Comparison of ENCODE assay signal across 16 cellular contexts in the genomic region with DNA sequence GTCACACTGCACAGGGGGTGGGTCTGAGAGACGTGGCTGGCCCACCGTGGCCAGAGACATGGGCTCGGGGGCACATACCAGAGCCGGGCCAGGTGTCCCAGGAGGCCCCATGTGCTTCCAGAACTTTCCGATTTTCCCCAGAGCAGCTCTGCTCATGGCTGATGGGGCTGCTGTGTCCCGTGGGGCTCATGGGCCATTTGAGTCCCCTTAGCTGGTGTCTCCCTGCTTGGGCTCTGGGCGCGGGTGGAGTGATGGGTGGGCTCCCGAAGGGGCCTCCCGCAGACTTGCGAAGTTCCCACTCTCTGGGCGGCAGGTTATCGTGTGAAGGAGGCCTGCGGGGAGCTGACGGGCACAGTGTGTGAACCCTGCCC. TPM values are rescaled to one million over a fixed set of nuclear protein-coding genes. Genes with fewer than 3 reads are reported as not detected.
DNase-seq lines count a peak whose midpoint lies in the region; ATAC-seq and TF ChIP-seq lines count a peak whose summit lies in the region.
"Had no signal": no experiment of that assay in that cellular context is flagged by ENCODE, and none has a peak within 500 bp of the region (broad histone marks: within the 10 kb centered on the region; RNA-seq: fewer than 3 reads in every experiment).

No MANE protein-coding gene starts in this region.

- no peak overlapping the region for H3K9ac ChIP-seq in GM23248

- peaks cover 0 to 32% of the 10 kb centered on the region in 2 donors for H3K4me1 ChIP-seq in lung (ENCODE audit: control insufficient read depth in 2 of 2, insufficient read depth in 2 of 2, low read length in 2 of 2)
- peaks cover 43% of the 10 kb centered on the region for H3K4me1 ChIP-seq in suprapubic skin
- 0 out of 2 replicates have a peak, but pooled peaks cover 5% of the 10 kb centered on the region for H3K4me1 ChIP-seq in GM23248 (ENCODE audit: insufficient read depth)

- H3K9me2 ChIP-seq in GM23248 (ENCODE audit: insufficient read depth) = no peaks in the 10 kb centered on the region

- H3K27me3 Mint-ChIP-seq in activated T-cell treated with anti-CD3 and anti-CD28 coated beads, Interleukin-2, amount 50 U/mL, for 72 hours (ENCODE audit: low read depth) = no peaks in the 10 kb centered on the region
- no peaks in the 10 kb centered on the region for H3K27me3 Mint-ChIP-seq in activated CD8-positive, alpha-beta T cell treated with anti-CD3 and anti-CD28 coated beads, Interleukin-2, amount 10 ng/mL, durations not matched to agents 7 days and 5 days (ENCODE audit: low read depth)

- DNase-seq in activated T-cell treated with anti-CD3 and anti-CD28 coated beads, Interleukin-2, amount 50 U/mL, for 72 hours = no peak
- DNase-seq in activated T-cell treated with anti-CD3 and anti-CD28 coated beads for 4 hours (no peak), lung (ENCODE audit: low spot score) (no peak), suprapubic skin (ENCODE audit: low spot score in 2 of 2) (no peak), GM23248 (no peak), NCI-H2227 treated with DMSO at 0.1 percent for 48 hours (lab: John Stamatoyannopoulos, UW) (no peak)
- no peak for DNase-seq in activated CD8-positive, alpha-beta T cell treated with anti-CD3 and anti-CD28 coated beads, Interleukin-2, amount 10 ng/mL, durations not matched to agents 7 days and 5 days
- DNase-seq: DMS153, islet precursor cell, KBM-7, NCI-H146, NCI-H748 treated with DMSO at 0.1 percent for 48 hours had no signal

- no peaks in the 10 kb centered on the region for H4K20me1 ChIP-seq in GM23248 (ENCODE audit: insufficient read depth)

- POLR2A ChIA-PET in activated CD8-positive, alpha-beta T cell treated with anti-CD3 and anti-CD28 coated beads, Interleukin-2, amount 10 ng/mL, durations not matched to agents 7 days and 5 days (lab: Charles Lee) = interaction anchor here (1.0 to 4.9 kb wide), 3 partner anchors 11 to 27 kb away, joined by 5 to 60 read pairs (median 58); no protein-coding TSS in a partner anchor

- TF ChIP-seq EP300 in suprapubic skin (IDR thresholded peaks at IDR 0.05) = no peak

- H3K27ac ChIP-seq in lung (ENCODE audit: low read depth in 1 of 2, low read length in 1 of 2) (no peak overlapping the region), suprapubic skin (no peak overlapping the region), GM23248 (no peak overlapping the region)

- peaks cover 9 to 12% of the 10 kb centered on the region in 2 donors for H3K36me3 Mint-ChIP-seq in activated T-cell treated with anti-CD3 and anti-CD28 coated beads, Interleukin-2, amount 50 U/mL, for 72 hours (ENCODE audit: insufficient read depth in 2 of 2)
- peaks cover 28% of the 10 kb centered on the region for H3K36me3 Mint-ChIP-seq in activated CD8-positive, alpha-beta T cell treated with anti-CD3 and anti-CD28 coated beads, Interleukin-2, amount 10 ng/mL, durations not matched to agents 7 days and 5 days (ENCODE audit: low read depth)

- H3K4me2 ChIP-seq in GM23248 (ENCODE audit: unreplicated experiment) = no peak overlapping the region
- H3K4me2 ChIP-seq: smooth muscle cell had no signal

- no peaks in the 10 kb centered on the region for H3K79me2 ChIP-seq in GM23248 (ENCODE audit: insufficient read depth)

- H3K27ac Mint-ChIP-seq in activated T-cell treated with anti-CD3 and anti-CD28 coated beads, Interleukin-2, amount 50 U/mL, for 72 hours = no peak overlapping the region
- H3K27ac Mint-ChIP-seq in activated CD8-positive, alpha-beta T cell treated with anti-CD3 and anti-CD28 coated beads, Interleukin-2, amount 10 ng/mL, durations not matched to agents 7 days and 5 days = peak overlapping the region; percentile 98

- H3K27me3 ChIP-seq in lung (ENCODE audit: control insufficient read depth, insufficient read depth) (no peaks in the 10 kb centered on the region), suprapubic skin (no peaks in the 10 kb centered on the region), GM23248 (replicated peaks; ENCODE audit: insufficient read depth) (no peaks in the 10 kb centered on the region)

- CTCF ChIA-PET in activated CD8-positive, alpha-beta T cell treated with anti-CD3 and anti-CD28 coated beads, Interleukin-2, amount 10 ng/mL, durations not matched to agents 7 days and 5 days (lab: Charles Lee) = no interaction called here

- peak overlapping the region; percentile 99 for H3K4me3 Mint-ChIP-seq in activated T-cell treated with anti-CD3 and anti-CD28 coated beads, Interleukin-2, amount 50 U/mL, for 72 hours
- peak overlapping the region; percentile 97 for H3K4me3 Mint-ChIP-seq in activated CD8-positive, alpha-beta T cell treated with anti-CD3 and anti-CD28 coated beads, Interleukin-2, amount 10 ng/mL, durations not matched to agents 7 days and 5 days

- H3K36me3 ChIP-seq in lung (ENCODE audit: control insufficient read depth in 2 of 2, insufficient read depth in 2 of 2, low read length in 2 of 2) = peaks cover 0 to 47% of the 10 kb centered on the region in 2 donors
- H3K36me3 ChIP-seq in suprapubic skin = peaks cover 44% of the 10 kb centered on the region
- H3K36me3 ChIP-seq in GM23248 (ENCODE audit: low read depth) = no peaks in the 10 kb centered on the region

- H3K4me3 ChIP-seq in lung = peak overlapping the region; percentile 73
- H3K4me3 ChIP-seq in suprapubic skin = peak overlapping the region; percentile 58
- no peak overlapping the region for H3K4me3 ChIP-seq in GM23248
- H3K4me3 ChIP-seq: smooth muscle cell had no signal

- TF ChIP-seq CTCF in lung (IDR thresholded peaks at IDR 0.05; ENCODE audit: control extremely low read depth, extremely low read depth) (no peak), suprapubic skin (IDR thresholded peaks at IDR 0.05) (no peak)

- 93 to 97% methylated on average over 15 of the region's 15 CpGs for WGBS in lung, 2 donors
- WGBS in suprapubic skin = 100% methylated on average over 3 of the region's 15 CpGs
- 90 to 91% methylated on average over 12 to 15 of the region's 15 CpGs for WGBS in GM23248 (ENCODE audit: low coverage in 1 of 2, low lambda C conversion rate in 2 of 2, missing lambda C conversion rate in 2 of 2), 2 experiments

- in situ Hi-C loops in GM23248 (cut with MboI) = no loop called here

- TF ChIP-seq POLR2A in suprapubic skin (IDR thresholded peaks at IDR 0.05) = no peak

- H3K9me3 ChIP-seq in lung (ENCODE audit: control insufficient read depth in 2 of 2, insufficient read depth in 1 of 2, low read length in 1 of 2) (no peaks in the 10 kb centered on the region), suprapubic skin (no peaks in the 10 kb centered on the region), GM23248 (ENCODE audit: low read depth) (no peaks in the 10 kb centered on the region)

- H2AFZ ChIP-seq in GM23248 = no peak overlapping the region

- H3K9me3 Mint-ChIP-seq in activated T-cell treated with anti-CD3 and anti-CD28 coated beads, Interleukin-2, amount 50 U/mL, for 72 hours = no peaks in the 10 kb centered on the region
- H3K9me3 Mint-ChIP-seq in activated CD8-positive, alpha-beta T cell treated with anti-CD3 and anti-CD28 coated beads, Interleukin-2, amount 10 ng/mL, durations not matched to agents 7 days and 5 days (ENCODE audit: insufficient read depth) = no peaks in the 10 kb centered on the region

- H3K4me1 Mint-ChIP-seq in activated T-cell treated with anti-CD3 and anti-CD28 coated beads, Interleukin-2, amount 50 U/mL, for 72 hours (ENCODE audit: low read depth) = peaks cover 43% of the 10 kb centered on the region
- peaks cover 47% of the 10 kb centered on the region for H3K4me1 Mint-ChIP-seq in activated CD8-positive, alpha-beta T cell treated with anti-CD3 and anti-CD28 coated beads, Interleukin-2, amount 10 ng/mL, durations not matched to agents 7 days and 5 days (ENCODE audit: low read depth)

- H3F3A ChIP-seq in GM23248 (ENCODE audit: insufficient read depth) = no peaks in the 10 kb centered on the region

- no peak for ATAC-seq in activated T-cell treated with anti-CD3 and anti-CD28 coated beads, Interleukin-2, amount 50 U/mL, for 72 hours (replicated peaks in 1 of 2)
- no peak for ATAC-seq in activated CD8-positive, alpha-beta T cell treated with anti-CD3 and anti-CD28 coated beads, Interleukin-2, amount 10 ng/mL, durations not matched to agents 7 days and 5 days
- no peak for ATAC-seq in lung (ENCODE audit: insufficient read depth, low FRiP score)
- ATAC-seq in HG03108 (IDR thresholded peaks at IDR 0.05; ENCODE audit: unreplicated experiment) = no peak
- ATAC-seq: Right ventricle myocardium inferior had no signal

RNA-seq across cellular contexts. Expression of gene TNFRSF14, which starts 1.8 kb away (rescaled TPM):
- total RNA-seq in activated T-cell treated with anti-CD3 and anti-CD28 coated beads, Interleukin-2, amount 50 U/mL, for 72 hours = 100 to 1,000 TPM; 141 to 175 TPM
- 10 to 100 TPM; 85.8 to 86.5 TPM for total RNA-seq in activated CD8-positive, alpha-beta T cell treated with anti-CD3 and anti-CD28 coated beads, Interleukin-2, amount 10 ng/mL, durations not matched to agents 7 days and 5 days
- total RNA-seq in lung (100 to 1,000 TPM in 1 of 2 donors, 10 to 100 TPM in 1; 67.4 to 127 TPM), suprapubic skin (100 to 1,000 TPM in 1 of 4 donors, 10 to 100 TPM in 3; 33.3 to 111 (median 60.9) TPM)
- polyA plus RNA-seq in lung (100 to 1,000 TPM; 191 to 200 TPM), GM23248 (2016; fragmentation: Nextera tagmentation; extraction: Ambion mirVana) (7.8 and 7.9 TPM in 2 replicates)
- total RNA-seq in GM23248 (2014; rRNA removed; shearing (Covaris generic)) = 4.7 and 13.3 TPM in 2 replicates
- total RNA-seq: smooth muscle cell had no signal
- polyA plus RNA-seq: smooth muscle cell had no signal

RNA-seq across cellular contexts. Expression of gene HES5, which starts 28.0 kb away (rescaled TPM):
- under 1 TPM in 1 of 2 donors, not detected in 1; 0.49 TPM for total RNA-seq in activated T-cell treated with anti-CD3 and anti-CD28 coated beads, Interleukin-2, amount 50 U/mL, for 72 hours
- not detected for total RNA-seq in activated CD8-positive, alpha-beta T cell treated with anti-CD3 and anti-CD28 coated beads, Interleukin-2, amount 10 ng/mL, durations not matched to agents 7 days and 5 days
- under 1 TPM; 0.46 to 1.00 TPM for total RNA-seq in lung
- polyA plus RNA-seq in lung = under 1 TPM; 0.16 to 0.26 TPM
- total RNA-seq in suprapubic skin = 10 to 100 TPM in 1 of 4 donors, 1 to 10 TPM in 3; 2.6 to 12.0 (median 5.9) TPM
- total RNA-seq in GM23248 (2014; rRNA removed; shearing (Covaris generic)) = 1.1 TPM in 1 of 2 replicates, not detected in the other
- not detected in 2 replicates for polyA plus RNA-seq in GM23248 (2016; fragmentation: Nextera tagmentation; extraction: Ambion mirVana)
- polyA plus RNA-seq: AG04450 had no signal

RNA-seq across cellular contexts. Expression of gene PRXL2B, which starts 28.6 kb away (rescaled TPM):
- 10 to 100 TPM; 34.8 to 39.2 TPM for total RNA-seq in activated T-cell treated with anti-CD3 and anti-CD28 coated beads, Interleukin-2, amount 50 U/mL, for 72 hours
- 10 to 100 TPM; 35.6 to 40.6 TPM for total RNA-seq in activated CD8-positive, alpha-beta T cell treated with anti-CD3 and anti-CD28 coated beads, Interleukin-2, amount 10 ng/mL, durations not matched to agents 7 days and 5 days
- total RNA-seq in lung (10 to 100 TPM; 17.8 to 39.8 TPM), suprapubic skin (10 to 100 TPM in 2 of 4 donors, 1 to 10 TPM in 2; 9.7 to 16.3 (median 10.7) TPM)
- polyA plus RNA-seq in lung (10 to 100 TPM; 24.9 to 29.0 TPM), GM23248 (2016; fragmentation: Nextera tagmentation; extraction: Ambion mirVana) (12.4 and 13.5 TPM in 2 replicates)
- 8.5 and 11.3 TPM in 2 replicates for total RNA-seq in GM23248 (2014; rRNA removed; shearing (Covaris generic))

RNA-seq across cellular contexts. Expression of gene PANK4, which starts 31.6 kb away (rescaled TPM):
- total RNA-seq in activated T-cell treated with anti-CD3 and anti-CD28 coated beads, Interleukin-2, amount 50 U/mL, for 72 hours = 10 to 100 TPM; 44.6 to 49.7 TPM
- total RNA-seq in activated CD8-positive, alpha-beta T cell treated with anti-CD3 and anti-CD28 coated beads, Interleukin-2, amount 10 ng/mL, durations not matched to agents 7 days and 5 days = 10 to 100 TPM; 55.9 to 66.8 TPM
- total RNA-seq in lung = 10 to 100 TPM; 24.5 to 36.3 TPM
- 10 to 100 TPM; 17.6 to 18.9 TPM for polyA plus RNA-seq in lung
- total RNA-seq in suprapubic skin = 10 to 100 TPM; 17.7 to 36.0 (median 29.7) TPM
- 29.7 and 35.5 TPM in 2 replicates for total RNA-seq in GM23248 (2014; rRNA removed; shearing (Covaris generic))
- 15.5 and 18.0 TPM in 2 replicates for polyA plus RNA-seq in GM23248 (2016; fragmentation: Nextera tagmentation; extraction: Ambion mirVana)
